In the genomic region with DNA sequence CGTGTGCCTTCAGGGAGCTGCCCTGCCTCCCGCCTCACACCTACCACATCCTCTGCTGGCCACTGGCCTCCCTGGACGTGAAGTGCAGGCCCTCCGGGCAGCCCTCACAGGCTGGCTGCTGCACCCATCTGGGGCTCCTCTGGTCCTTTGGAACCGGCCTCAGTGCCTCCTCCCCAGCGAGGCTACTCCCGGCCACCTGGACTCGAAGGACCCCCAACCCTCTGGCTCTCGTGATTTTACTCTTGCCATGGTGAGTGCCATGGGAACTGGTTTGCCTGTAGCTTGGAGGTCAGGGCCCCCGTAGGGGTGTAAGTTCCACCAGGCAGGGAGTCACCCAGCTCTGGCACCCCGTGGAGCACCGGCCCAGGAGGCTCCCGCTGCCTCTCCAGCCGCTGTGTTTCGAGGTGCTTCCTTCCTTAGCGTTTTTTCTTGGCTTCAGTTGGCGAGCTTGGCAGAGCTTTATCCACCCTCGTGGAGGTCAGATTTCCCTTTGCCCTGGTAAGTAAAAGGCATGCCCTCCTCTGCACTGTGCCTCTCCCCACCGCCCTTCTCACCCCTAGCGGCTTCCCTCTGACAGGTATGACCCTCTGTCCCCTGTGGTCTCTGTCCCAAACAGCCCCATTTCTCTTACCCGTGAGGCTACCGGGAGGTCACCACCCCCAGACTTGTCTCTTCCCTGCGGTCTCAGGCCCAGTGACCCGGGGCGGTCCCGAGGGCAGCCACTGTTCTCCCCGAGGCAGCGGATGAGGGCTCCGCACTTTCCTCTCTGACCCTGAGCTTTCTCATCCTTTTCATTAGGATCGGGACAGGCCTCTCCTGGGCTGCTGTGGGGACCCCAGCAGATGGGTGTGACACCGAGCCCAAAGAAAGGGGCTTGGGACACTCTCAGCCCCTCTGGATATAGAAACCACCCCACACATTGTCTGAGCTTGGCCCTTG, we compare ENCODE assay signal across 22 cellular contexts.
A peak's percentile ranks its signal among the peaks of the same experiment; 100 is the strongest.
DNase-seq lines count a peak whose midpoint lies in the region; ATAC-seq and TF ChIP-seq lines count a peak whose summit lies in the region.
"Had no signal": no experiment of that assay in that cellular context is flagged by ENCODE, and none has a peak within 500 bp of the region (broad histone marks: within the 10 kb centered on the region; RNA-seq: fewer than 3 reads in every experiment).

No MANE protein-coding gene starts in this region.

- peaks cover 57% of the 10 kb centered on the region for H3K4me1 Mint-ChIP-seq in brain

- H3K27ac Mint-ChIP-seq in brain, result peak overlapping the region in 3 of 5 experiments; percentile 31 to 95 (median 38)
- H3K27ac Mint-ChIP-seq: IgD-negative memory B cell had no signal

- H3K27ac ChIP-seq in heart left ventricle (no peak overlapping the region), neural cell (ENCODE audit: low read length) (peak overlapping the region; percentile 98), aorta (ENCODE audit: low read depth in 1 of 2, low read length in 2 of 2) (no peak overlapping the region), stomach (no peak overlapping the region)

- H3K27me3 ChIP-seq in heart left ventricle (peaks cover 0 to 29% (median 0%) of the 10 kb centered on the region in 9 donors), neural cell (ENCODE audit: insufficient read depth, low read depth, low read length) (no peaks in the 10 kb centered on the region), aorta (ENCODE audit: control insufficient read depth in 1 of 2, insufficient read depth in 2 of 2, low read length in 1 of 2) (no peaks in the 10 kb centered on the region), stomach (peaks cover 0 to 43% (median 4%) of the 10 kb centered on the region in 3 donors)
- H3K27me3 ChIP-seq: BE2C had no signal

- no peak for TF ChIP-seq CTCF in heart left ventricle (IDR thresholded peaks at IDR 0.05)
- TF ChIP-seq CTCF in brain (conservative IDR thresholded peaks at IDR 0.05), result no peak
- TF ChIP-seq CTCF in neural cell (IDR thresholded peaks at IDR 0.05; ENCODE audit: poor library complexity, severe bottlenecking), result no peak
- TF ChIP-seq CTCF in stomach (IDR thresholded peaks at IDR 0.05), result no peak

- TF ChIP-seq POLR2A in heart left ventricle (IDR thresholded peaks at IDR 0.05) (no peak), stomach (IDR thresholded peaks at IDR 0.05) (no peak)

- H3K9me3 Mint-ChIP-seq in brain, result peaks cover 13 to 31% (median 30%) of the 10 kb centered on the region in 5 experiments

- H3K4me3 Mint-ChIP-seq in brain, result no peak overlapping the region

- WGBS in heart left ventricle, 4 donors, result 80 to 86% (median 81%) methylated on average over 30 to 31 of the region's 31 CpGs
- 77% methylated on average over 31 of the region's 31 CpGs for WGBS in aorta, 2 donors
- 76 to 83% (median 82%) methylated on average over 29 to 31 of the region's 31 CpGs for WGBS in stomach, 5 donors

- H3K79me2 ChIP-seq in neural cell (replicated peaks; ENCODE audit: insufficient read depth, low read length), result no peaks in the 10 kb centered on the region

- H3K9ac ChIP-seq in neural cell (ENCODE audit: low read length), result no peak overlapping the region

- no peaks in the 10 kb centered on the region for H3K9me2 ChIP-seq in neural cell (ENCODE audit: insufficient read depth, low read length)

- TF ChIP-seq RAD21 in neural cell (conservative IDR thresholded peaks at IDR 0.05), result no peak

- H3K4me1 ChIP-seq in heart left ventricle (no peaks in the 10 kb centered on the region), aorta (ENCODE audit: control insufficient read depth in 1 of 2, insufficient read depth in 2 of 2, low read length in 2 of 2) (no peaks in the 10 kb centered on the region), stomach (no peaks in the 10 kb centered on the region)

- peaks cover 2% of the 10 kb centered on the region for H3K27me3 Mint-ChIP-seq in brain

- H3K9me3 ChIP-seq in heart left ventricle (peaks cover 0 to 23% (median 7%) of the 10 kb centered on the region in 12 donors), neural cell (ENCODE audit: low read length) (no peaks in the 10 kb centered on the region), aorta (ENCODE audit: control insufficient read depth, low read length) (peaks cover 16% of the 10 kb centered on the region), stomach (peaks cover 0 to 24% (median 20%) of the 10 kb centered on the region in 4 donors)
- H3K9me3 ChIP-seq: BE2C had no signal

- H3K36me3 ChIP-seq in heart left ventricle (no peaks in the 10 kb centered on the region), neural cell (ENCODE audit: insufficient read depth, low read length) (no peaks in the 10 kb centered on the region), aorta (ENCODE audit: control insufficient read depth in 1 of 2, insufficient read depth in 2 of 2, low read length in 1 of 2) (no peaks in the 10 kb centered on the region), stomach (no peaks in the 10 kb centered on the region)
- H3K36me3 ChIP-seq: BE2C had no signal

- H3K4me2 ChIP-seq in neural cell (ENCODE audit: low read length), result no peak overlapping the region

- no peaks in the 10 kb centered on the region for H4K20me1 ChIP-seq in neural cell (ENCODE audit: insufficient read depth)

- peak in 3 of 5 donors; percentile 11 to 44 (median 21) for DNase-seq in heart left ventricle
- no peak for DNase-seq in left cardiac atrium
- DNase-seq in aorta, result peak; percentile 36 to 43
- DNase-seq in stomach, result no peak
- DNase-seq in central memory CD4-positive, alpha-beta T cell, result no peak
- DNase-seq: 8988T, ACHN, BE2C, Calu3, DMS79 treated with DMSO at 0.1 percent for 48 hours, GF-D8, NCI-H1092, NCI-H1417 treated with DMSO at 0.1 percent for 48 hours, NCI-H1694 treated with DMSO at 0.1 percent for 48 hours, NCI-H2081, NCI-H2227 treated with DMSO at 0.1 percent for 48 hours, NCI-H526 treated with DMSO at 0.1 percent for 48 hours, RPMI8226, SHP77 treated with DMSO at 0.1 percent for 48 hours had no signal

- no peak overlapping the region for H2AFZ ChIP-seq in neural cell (ENCODE audit: low read depth, low read length)

- peaks cover 10% of the 10 kb centered on the region for H3K36me3 Mint-ChIP-seq in brain
- H3K36me3 Mint-ChIP-seq: IgD-negative memory B cell had no signal

- H3K4me3 ChIP-seq in heart left ventricle (no peak overlapping the region), neural cell (ENCODE audit: low read length) (no peak overlapping the region), aorta (ENCODE audit: low read length in 2 of 2) (no peak overlapping the region), stomach (no peak overlapping the region)

- ATAC-seq in heart left ventricle (no peak), left cardiac atrium (no peak), aorta (ENCODE audit: low FRiP score) (no peak)

- intact Hi-C loops in heart left ventricle (cut with DNase I), result loop anchor here in 1 of 10 donors (10.0 kb wide), 1 partner anchor 188 kb away; no protein-coding TSS in a partner anchor
- intact Hi-C loops in left cardiac atrium (cut with DNase I), result loop anchor here in 1 of 2 donors (10.0 kb wide), 1 partner anchor 232 kb away; no protein-coding TSS in a partner anchor
- intact Hi-C loops in aorta (cut with DNase I), result no loop called here
- intact Hi-C loops in stomach (cut with DNase I; ENCODE audit: low total_unique reads), result no loop called here

- H3F3A ChIP-seq in neural cell (ENCODE audit: insufficient read depth, low read length, poor library complexity, severe bottlenecking), result no peaks in the 10 kb centered on the region

- TF ChIP-seq EP300 in neural cell (conservative IDR thresholded peaks at IDR 0.05; ENCODE audit: poor library complexity, severe bottlenecking) (no peak), stomach (IDR thresholded peaks at IDR 0.05) (no peak)

TF ChIP-seq in neural cell, 6 proteins besides CTCF, POLR2A, EP300 and RAD21:
- TF ChIP-seq EZH2 (IDR thresholded peaks at IDR 0.05; ENCODE audit: borderline replicate concordance, insufficient read depth, low read length, poor library complexity, severe bottlenecking), result no peak
- no peak for TF ChIP-seq MXI1 (conservative IDR thresholded peaks at IDR 0.05; ENCODE audit: poor library complexity, severe bottlenecking)
- no peak for TF ChIP-seq SMC3 (conservative IDR thresholded peaks at IDR 0.05; ENCODE audit: poor library complexity)
- TF ChIP-seq, protein P1, sequence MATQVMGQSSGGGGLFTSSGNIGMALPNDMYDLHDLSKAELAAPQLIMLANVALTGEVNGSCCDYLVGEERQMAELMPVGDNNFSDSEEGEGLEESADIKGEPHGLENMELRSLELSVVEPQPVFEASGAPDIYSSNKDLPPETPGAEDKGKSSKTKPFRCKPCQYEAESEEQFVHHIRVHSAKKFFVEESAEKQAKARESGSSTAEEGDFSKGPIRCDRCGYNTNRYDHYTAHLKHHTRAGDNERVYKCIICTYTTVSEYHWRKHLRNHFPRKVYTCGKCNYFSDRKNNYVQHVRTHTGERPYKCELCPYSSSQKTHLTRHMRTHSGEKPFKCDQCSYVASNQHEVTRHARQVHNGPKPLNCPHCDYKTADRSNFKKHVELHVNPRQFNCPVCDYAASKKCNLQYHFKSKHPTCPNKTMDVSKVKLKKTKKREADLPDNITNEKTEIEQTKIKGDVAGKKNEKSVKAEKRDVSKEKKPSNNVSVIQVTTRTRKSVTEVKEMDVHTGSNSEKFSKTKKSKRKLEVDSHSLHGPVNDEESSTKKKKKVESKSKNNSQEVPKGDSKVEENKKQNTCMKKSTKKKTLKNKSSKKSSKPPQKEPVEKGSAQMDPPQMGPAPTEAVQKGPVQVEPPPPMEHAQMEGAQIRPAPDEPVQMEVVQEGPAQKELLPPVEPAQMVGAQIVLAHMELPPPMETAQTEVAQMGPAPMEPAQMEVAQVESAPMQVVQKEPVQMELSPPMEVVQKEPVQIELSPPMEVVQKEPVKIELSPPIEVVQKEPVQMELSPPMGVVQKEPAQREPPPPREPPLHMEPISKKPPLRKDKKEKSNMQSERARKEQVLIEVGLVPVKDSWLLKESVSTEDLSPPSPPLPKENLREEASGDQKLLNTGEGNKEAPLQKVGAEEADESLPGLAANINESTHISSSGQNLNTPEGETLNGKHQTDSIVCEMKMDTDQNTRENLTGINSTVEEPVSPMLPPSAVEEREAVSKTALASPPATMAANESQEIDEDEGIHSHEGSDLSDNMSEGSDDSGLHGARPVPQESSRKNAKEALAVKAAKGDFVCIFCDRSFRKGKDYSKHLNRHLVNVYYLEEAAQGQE (IDR thresholded peaks at IDR 0.05; ENCODE audit: borderline replicate concordance), result no peak
- TF ChIP-seq POLR2AphosphoS5 (IDR thresholded peaks at IDR 0.05), result no peak

Comparison
In these comparisons a context has a peak if more than half of its experiments do, and no peak if none do; other contexts are left out.
1. DNase-seq: peak in heart left ventricle (3 of 5) and aorta (2 of 2); none in left cardiac atrium (single experiment), stomach (single experiment) and central memory CD4-positive, alpha-beta T cell (single experiment).